ENCODE assay signal across 7 cellular contexts in genomic region chr1:148761360-148761759, GRCh38. TPM values are rescaled to one million over a fixed set of nuclear protein-coding genes. Genes with fewer than 3 reads are reported as not detected.
A peak's percentile ranks its signal among the peaks of the same experiment; 100 is the strongest.
DNase-seq lines count a peak whose midpoint lies in the region; ATAC-seq, FAIRE-seq and TF ChIP-seq lines count a peak whose summit lies in the region.
"Not testable (repeated sequence)": the region's sequence is repeated elsewhere in the genome, so short reads cannot be mapped to it uniquely, and the experiment has no call there.

No MANE protein-coding gene starts in this region.

- H3K27me3 Mint-ChIP-seq in WTC11 (ENCODE audit: low read depth), result not testable (repeated sequence)

- ATAC-seq in HCT116 (peak; percentile 69), WTC11 (peak; percentile 52), esophagus mucosa (peak; percentile 68), right cardiac atrium (peak; percentile 33 to 56), lower lobe of right lung (peak; percentile 66 to 68)

- POLR2A ChIA-PET in HCT116 (lab: Charles Lee); WTC11 (lab: Charles Lee): not testable (repeated sequence)

- TF ChIP-seq CTCF in HCT116 (IDR thresholded peaks at IDR 0.05 in 2 of 3, conservative IDR thresholded peaks at IDR 0.05 in 1 of 3; ENCODE audit: borderline replicate concordance in 1 of 3, insufficient read depth in 1 of 3, low read depth in 2 of 3, low read length in 2 of 3); WTC11 (IDR thresholded peaks at IDR 0.05); lower lobe of right lung (IDR thresholded peaks at IDR 0.05): not testable (repeated sequence)

- DNase-seq in HCT116 (ENCODE audit: low read depth, low spot score); WTC11 (ENCODE audit: low spot score); right cardiac atrium; lower lobe of right lung; small intestine: not testable (repeated sequence)

- H4K20me1 ChIP-seq in HCT116 (ENCODE audit: insufficient read depth), result not testable (repeated sequence)

- H3K9me2 ChIP-seq in HCT116 (ENCODE audit: insufficient read depth), result not testable (repeated sequence)

- not testable (repeated sequence) for TF ChIP-seq POLR2A in HCT116 (IDR thresholded peaks at IDR 0.05; ENCODE audit: borderline replicate concordance, extremely low read depth, insufficient read depth, insufficient read length)

- H3K27ac ChIP-seq in HCT116 (ENCODE audit: low read depth, low read length); right cardiac atrium (ENCODE audit: low read length); lower lobe of right lung; small intestine (ENCODE audit: low read depth in 1 of 2, low read length in 1 of 2): not testable (repeated sequence)

- intact Hi-C loops in HCT116 (cut with micrococcal nuclease); right cardiac atrium (cut with DNase I); lower lobe of right lung (cut with DNase I): not testable (repeated sequence)

- not testable (repeated sequence) for H3K4me3 ChIP-seq in HCT116 (replicated peaks in 1 of 2; ENCODE audit: low read depth in 1 of 2, low read length in 2 of 2); right cardiac atrium (ENCODE audit: low read length); lower lobe of right lung; small intestine (ENCODE audit: low read depth in 1 of 2, low read length in 2 of 2)

- CTCF ChIA-PET in HCT116 (lab: Charles Lee); WTC11 (lab: Charles Lee): not testable (repeated sequence)

- H3K4me3 Mint-ChIP-seq in WTC11, result not testable (repeated sequence)

- H3K36me3 Mint-ChIP-seq in WTC11, result not testable (repeated sequence)

- peak; percentile 98 for FAIRE-seq in G401.6 (lab: Jason Lieb, UNC)
- peak; percentile 55 for FAIRE-seq in small intestine (lab: Jason Lieb, UNC)

- not testable (repeated sequence) for H2AFZ ChIP-seq in HCT116 (ENCODE audit: low read depth, low read length, poor library complexity, severe bottlenecking)

- not testable (repeated sequence) for H3K79me2 ChIP-seq in HCT116 (ENCODE audit: insufficient read depth, low read length)

- not testable (repeated sequence) for BruUV-seq in HCT116 (replicated peaks; lab: Mats Ljungman, UMichigan)

- H3K9me3 Mint-ChIP-seq in WTC11, result not testable (repeated sequence)

- not testable (repeated sequence) for TF ChIP-seq RAD21 in HCT116 (IDR thresholded peaks at IDR 0.05; ENCODE audit: low read depth)

- RAD21 ChIA-PET in HCT116 (lab: Charles Lee; ENCODE audit: low non-redundant PET in 1 of 2, low total read pairs in 2 of 2, uncharacterized antibody in 2 of 2, unreplicated experiment in 2 of 2), result not testable (repeated sequence)

- not testable (repeated sequence) for H3K36me3 ChIP-seq in HCT116 (ENCODE audit: control insufficient read depth in 1 of 2, insufficient read depth in 2 of 2, low read length in 2 of 2); lower lobe of right lung; small intestine (ENCODE audit: control insufficient read depth in 2 of 2, insufficient read depth in 2 of 2, low read length in 2 of 2)

- H3K27ac Mint-ChIP-seq in WTC11, result not testable (repeated sequence)

- not testable (repeated sequence) for H3K4me1 ChIP-seq in HCT116 (ENCODE audit: control insufficient read depth in 1 of 2, insufficient read depth in 2 of 2, low read length in 2 of 2); right cardiac atrium (ENCODE audit: control insufficient read depth, insufficient read depth, low read length); lower lobe of right lung; small intestine (ENCODE audit: control insufficient read depth in 2 of 2, insufficient read depth in 1 of 2, low read depth in 1 of 2, low read length in 1 of 2)

- not testable (repeated sequence) for H3K4me2 ChIP-seq in HCT116 (ENCODE audit: low read length)

- H3K9me3 ChIP-seq in HCT116 (ENCODE audit: control insufficient read depth in 1 of 2, insufficient read depth in 1 of 2, low read depth in 1 of 2, low read length in 2 of 2); right cardiac atrium (ENCODE audit: control insufficient read depth, low read length); lower lobe of right lung; small intestine (ENCODE audit: control insufficient read depth, low read depth): not testable (repeated sequence)

- not testable (repeated sequence) for H3K4me1 Mint-ChIP-seq in WTC11

- H3K9ac ChIP-seq in HCT116 (ENCODE audit: low read length), result not testable (repeated sequence)

- not testable (repeated sequence) for H3K27me3 ChIP-seq in HCT116 (ENCODE audit: insufficient read depth, low read length); right cardiac atrium (ENCODE audit: control insufficient read depth, insufficient read depth); lower lobe of right lung (ENCODE audit: low read depth); small intestine (ENCODE audit: control insufficient read depth in 2 of 2, insufficient read depth in 2 of 2, low read length in 2 of 2)

RNA-seq across cellular contexts. Expression of gene NUDT4B, which starts 12.8 kb away (rescaled TPM):
- 0.74 TPM for total RNA-seq in HCT116 (2021; ENCODE audit: unreplicated experiment)
- 0.35 and 0.99 TPM in 2 replicates for polyA plus RNA-seq in HCT116 (2012)
- total RNA-seq in WTC11 (2021), result not detected in 3 replicates
- total RNA-seq in esophagus mucosa, result not detected
- under 1 TPM in 1 of 4 donors, not detected in 3; 0.63 TPM for total RNA-seq in right cardiac atrium
- polyA plus RNA-seq in right cardiac atrium, result 1.2 TPM
- not detected for total RNA-seq in lower lobe of right lung
- polyA plus RNA-seq in small intestine, result 1 to 10 TPM in 2 of 3 donors, not detected in 1; 3.1 to 4.2 TPM
